In genomic region chr13:39379667-39380655, GRCh38 we compare ENCODE assay signal across 21 cellular contexts.
DNase-seq lines count a peak whose midpoint lies in the region; ATAC-seq, FAIRE-seq and TF ChIP-seq lines count a peak whose summit lies in the region.
"Had no signal": no experiment of that assay in that cellular context is flagged by ENCODE, and none has a peak within 500 bp of the region (broad histone marks: within the 10 kb centered on the region; RNA-seq: fewer than 3 reads in every experiment).

No MANE protein-coding gene starts in this region.

- H4K5ac ChIP-seq in H9 (ENCODE audit: insufficient read length, low read depth, low read length) = no peak overlapping the region

- H3K4me3 Mint-ChIP-seq in astrocyte (ENCODE audit: unreplicated experiment) (no peak overlapping the region), H9 (no peak overlapping the region)

- H3K14ac ChIP-seq in H9 (ENCODE audit: insufficient read depth, low read length) = no peak overlapping the region

- H3K9ac ChIP-seq in astrocyte (ENCODE audit: low read length) (no peak overlapping the region), H9 (ENCODE audit: extremely low read depth, insufficient read length, low read length) (no peak overlapping the region)

- FAIRE-seq in astrocyte (lab: Jason Lieb, UNC) = no peak
- FAIRE-seq: A204.1, G401.6, GM12892, HTR-8/SVneo had no signal

- H3K27me3 ChIP-seq in A673 (replicated peaks; ENCODE audit: insufficient read depth, low read depth, low read length, poor library complexity) (no peaks in the 10 kb centered on the region), astrocyte (ENCODE audit: insufficient read depth, low read length) (no peaks in the 10 kb centered on the region), H9 (ENCODE audit: insufficient read depth, low read length) (peaks cover 47% of the 10 kb centered on the region)

- no peak overlapping the region for H2BK120ac ChIP-seq in H9 (ENCODE audit: low read depth, low read length, poor library complexity, severe bottlenecking)

- H3K79me2 ChIP-seq in astrocyte (ENCODE audit: insufficient read depth, low read length) (no peaks in the 10 kb centered on the region), H9 (ENCODE audit: insufficient read depth, low read length) (no peaks in the 10 kb centered on the region)

- H2BK5ac ChIP-seq in H9 (ENCODE audit: insufficient read length, low read length) = no peak overlapping the region

- H3K4me3 ChIP-seq in A673 (ENCODE audit: low read depth, low read length, poor library complexity, severe bottlenecking) = no peak overlapping the region
- H3K4me3 ChIP-seq in HEK293 (ENCODE audit: low read depth, low read length) = no peak overlapping the region
- H3K4me3 ChIP-seq in astrocyte (ENCODE audit: insufficient read depth, low read depth, low read length) = no peak overlapping the region
- H3K4me3 ChIP-seq: HAP-1 had no signal

- no peak overlapping the region for H2BK15ac ChIP-seq in H9 (ENCODE audit: low read depth, low read length)

- H3K23ac ChIP-seq in H9 (ENCODE audit: insufficient read length, low read depth, low read length) = no peak overlapping the region

- no peak overlapping the region for H4K8ac ChIP-seq in H9 (replicated peaks; ENCODE audit: insufficient read length, low read depth, low read length)

- no peak for DNase-seq in A673 (ENCODE audit: low spot score)
- peak; percentile 31 for DNase-seq in astrocyte (ENCODE audit: low read depth)
- DNase-seq in iris pigment epithelial cell (ENCODE audit: low read depth) = peak; percentile 30
- no peak for DNase-seq in OCI-M1 (lab: John Stamatoyannopoulos, UW)
- DNase-seq in H9 = no peak
- DNase-seq: AML-193, Calu3, KBM-7, NCI-H1092, NCI-H1694 treated with DMSO at 0.1 percent for 48 hours, NCI-H2171 treated with DMSO at 0.1 percent for 48 hours, NCI-H510A, RPMI8226 had no signal

- H3K79me1 ChIP-seq in H9 (ENCODE audit: insufficient read depth, low read depth, low read length, poor library complexity, severe bottlenecking) = no peaks in the 10 kb centered on the region

- TF ChIP-seq CTCF in A673 (conservative IDR thresholded peaks at IDR 0.05; ENCODE audit: low read depth, low read length) (no peak), HEK293 (tag by site-specific recombination; IDR thresholded peaks at IDR 0.05) (no peak), astrocyte (IDR thresholded peaks at IDR 0.05; ENCODE audit: insufficient read depth, low read depth, low read length) (no peak), H9 (conservative IDR thresholded peaks at IDR 0.05) (no peak)

- H4K20me1 ChIP-seq in astrocyte (ENCODE audit: insufficient read depth, low read length) = no peaks in the 10 kb centered on the region
- no peaks in the 10 kb centered on the region for H4K20me1 ChIP-seq in H9 (ENCODE audit: control insufficient read depth, insufficient read depth, insufficient read length)

- POLR2A ChIA-PET in A673 (lab: Charles Lee; ENCODE audit: low non-redundant PET) (no interaction called here), HEK293 (lab: Yijun Ruan, JAX) (no interaction called here)

- no peak overlapping the region for H2BK12ac ChIP-seq in H9 (ENCODE audit: insufficient read length, low read depth, low read length)

- peaks cover 68% of the 10 kb centered on the region for H3K4me1 ChIP-seq in A673 (ENCODE audit: insufficient read depth, low read length, poor library complexity, severe bottlenecking)
- H3K4me1 ChIP-seq in HEK293 (ENCODE audit: control insufficient read depth, insufficient read depth, low read length) = peaks cover 11% of the 10 kb centered on the region; the same call in 1 of the 2 replicates
- H3K4me1 ChIP-seq in astrocyte (ENCODE audit: insufficient read depth, low read length) = peaks cover 4% of the 10 kb centered on the region
- no peaks in the 10 kb centered on the region; the same call in 1 of the 2 replicates for H3K4me1 ChIP-seq in H9 (ENCODE audit: insufficient read depth, low read length)

- H3K27ac Mint-ChIP-seq in astrocyte (ENCODE audit: unreplicated experiment) (no peak overlapping the region), H9 (no peak overlapping the region; a peak in 1 of 7 replicates)

- H3K4me1 Mint-ChIP-seq in astrocyte (ENCODE audit: low read depth, unreplicated experiment) = peaks cover 21% of the 10 kb centered on the region
- H3K4me1 Mint-ChIP-seq in H9 = peaks cover 11 to 12% of the 10 kb centered on the region in 2 experiments

- ATAC-seq in GM18909 (IDR thresholded peaks at IDR 0.05; ENCODE audit: poor library complexity, unreplicated experiment) (no peak), HG03571 (IDR thresholded peaks at IDR 0.05; ENCODE audit: unreplicated experiment) (no peak)

- H3K27ac ChIP-seq in A673 (ENCODE audit: low read depth, low read length, poor library complexity, severe bottlenecking) (peak overlapping the region; percentile 15), HEK293 (ENCODE audit: extremely low read depth, low read depth, low read length) (no peak overlapping the region), astrocyte (ENCODE audit: low read depth, low read length) (no peak overlapping the region), H9 (ENCODE audit: insufficient read length, low read depth, low read length) (no peak overlapping the region)

- no peak overlapping the region for H3K18ac ChIP-seq in H9 (ENCODE audit: insufficient read length, low read depth, low read length)

- CTCF ChIA-PET in A673 (lab: Charles Lee) = interaction anchor here (0.6 kb wide), 1 partner anchor 35 kb away, joined by 5 read pairs; no protein-coding TSS in a partner anchor
- CTCF ChIA-PET in HEK293 (lab: Yijun Ruan, JAX) = interaction anchor here (0.7 kb wide), 1 partner anchor 232 kb away, joined by 3 read pairs; no protein-coding TSS in a partner anchor

- no peaks in the 10 kb centered on the region for H3K23me2 ChIP-seq in H9 (ENCODE audit: insufficient read length, low read depth, low read length, poor library complexity, severe bottlenecking)

- no peak overlapping the region for H3K56ac ChIP-seq in H9 (ENCODE audit: insufficient read length, low read depth, low read length)

- H3K4me2 ChIP-seq in astrocyte (ENCODE audit: low read length) (no peak overlapping the region), H9 (ENCODE audit: insufficient read depth, insufficient read length, low read length) (no peak overlapping the region)

- H2AFZ ChIP-seq in astrocyte (ENCODE audit: low read depth, low read length) (no peak overlapping the region), H9 (ENCODE audit: low read length) (no peak overlapping the region)

- no peak overlapping the region for H4K91ac ChIP-seq in H9 (ENCODE audit: insufficient read length, low read depth, low read length)

- intact Hi-C loops in A673 (cut with micrococcal nuclease; ENCODE audit: unreplicated experiment) = no loop called here

- H3K9me3 ChIP-seq in A673 (ENCODE audit: low read depth, low read length, poor library complexity, severe bottlenecking) (no peaks in the 10 kb centered on the region), HEK293 (ENCODE audit: control insufficient read depth, insufficient read depth, low read depth, low read length) (no peaks in the 10 kb centered on the region), astrocyte (ENCODE audit: insufficient read depth, low read depth, low read length) (no peaks in the 10 kb centered on the region), H9 (ENCODE audit: control insufficient read depth, low read depth, low read length) (no peaks in the 10 kb centered on the region)

- H3K36me3 ChIP-seq in A673 (ENCODE audit: insufficient read depth, low read length, poor library complexity, severe bottlenecking) = peaks cover 5% of the 10 kb centered on the region
- H3K36me3 ChIP-seq in HEK293 (ENCODE audit: control insufficient read depth in 2 of 2, insufficient read depth in 1 of 2, low read length in 2 of 2) = no peaks in the 10 kb centered on the region
- H3K36me3 ChIP-seq in astrocyte (ENCODE audit: insufficient read depth, low read length) = no peaks in the 10 kb centered on the region
- H3K36me3 ChIP-seq: HAP-1 had no signal

- H2AK5ac ChIP-seq in H9 (ENCODE audit: insufficient read length, low read length) = no peak overlapping the region

- WGBS in H9 (ENCODE audit: extremely low coverage, insufficient read length, low lambda C conversion rate) = no CpG with 5 or more reads among the region's 4 CpGs

- no peak overlapping the region for H3K4ac ChIP-seq in H9 (ENCODE audit: low read depth, low read length)

- H3K36me3 Mint-ChIP-seq in astrocyte (ENCODE audit: low read depth, unreplicated experiment) (peaks cover 2% of the 10 kb centered on the region), H9 (ENCODE audit: insufficient read depth in 1 of 3, low read depth in 3 of 3) (peaks cover 0 to 11% (median 0%) of the 10 kb centered on the region in 3 experiments; a peak in 2 of 7 replicates)

- H2BK20ac ChIP-seq in H9 (ENCODE audit: low read depth, low read length, poor library complexity, severe bottlenecking) = no peak overlapping the region

- no TSS peak for BruUV-seq in A673 (replicated peaks; lab: Mats Ljungman, UMichigan)

- H3T11ph ChIP-seq in H9 (ENCODE audit: low read length) = no peak overlapping the region

- H3K9me3 Mint-ChIP-seq in astrocyte (ENCODE audit: unreplicated experiment) (no peaks in the 10 kb centered on the region), H9 (peaks cover 5 to 9% of the 10 kb centered on the region in 2 experiments)

- H3K27me3 Mint-ChIP-seq in astrocyte (ENCODE audit: low read depth, unreplicated experiment) (no peaks in the 10 kb centered on the region), H9 (ENCODE audit: low read depth) (peaks cover 100% of the 10 kb centered on the region)

TF ChIP-seq in HEK293, 187 proteins besides CTCF, POLR2A, EP300 and RAD21:
- TF ChIP-seq ZNF223 (tag by site-specific recombination; IDR thresholded peaks at IDR 0.05) (no peak), ZNF610 (tag by site-specific recombination; IDR thresholded peaks at IDR 0.05; ENCODE audit: borderline replicate concordance) (peak; percentile 100)

Comparison
In these comparisons a context has a peak if more than half of its experiments do, and no peak if none do; other contexts are left out.
1. DNase-seq: peak in astrocyte (single experiment) and iris pigment epithelial cell (single experiment); none in A673 (single experiment), OCI-M1 (single experiment) and H9 (single experiment).